Comparison of ENCODE assay signal across 8 cellular contexts in genomic region chr16:31333686-31334649, GRCh38. TPM values are rescaled to one million over a fixed set of nuclear protein-coding genes. Genes with fewer than 3 reads are reported as not detected.
DNase-seq lines count a peak whose midpoint lies in the region; ATAC-seq and TF ChIP-seq lines count a peak whose summit lies in the region.

No MANE protein-coding gene starts in this region.

- no peak overlapping the region for H3K4me2 ChIP-seq in mammary epithelial cell (ENCODE audit: insufficient read depth, low read depth, low read length)

- intact Hi-C loops in mammary epithelial cell (cut with micrococcal nuclease) (loop anchor here (2.0 to 5.0 kb wide), 3 partner anchors 33 to 192 kb away; partner anchors contain the start of gene FUS), mucosa of descending colon (cut with DNase I, micrococcal nuclease) (no loop called here), ascending aorta (cut with DNase I) (no loop called here), stomach (cut with DNase I; ENCODE audit: low total_unique reads) (no loop called here)

- no TSS peak for BruUV-seq in mammary epithelial cell (replicated peaks; lab: Mats Ljungman, UMichigan)

- CTCF ChIA-PET in mammary epithelial cell (lab: Charles Lee; ENCODE audit: low non-redundant PET): interaction anchor here (0.6 to 0.7 kb wide), 2 partner anchors 27 to 191 kb away, joined by 3 to 4 read pairs; no protein-coding TSS in a partner anchor

- no peak overlapping the region for H3K9ac ChIP-seq in mammary epithelial cell (ENCODE audit: insufficient read depth, low read length)

- H3K9me3 ChIP-seq in mammary epithelial cell (replicated peaks; ENCODE audit: insufficient read depth, low read length) (no peaks in the 10 kb centered on the region), mucosa of descending colon (no peaks in the 10 kb centered on the region), ascending aorta (no peaks in the 10 kb centered on the region), stomach (no peaks in the 10 kb centered on the region)

- H3K4me3 ChIP-seq in mammary epithelial cell (replicated peaks in 1 of 3; ENCODE audit: insufficient read depth in 1 of 3, low read depth in 2 of 3, low read length in 3 of 3) (no peak overlapping the region), mucosa of descending colon (no peak overlapping the region), ascending aorta (no peak overlapping the region), stomach (no peak overlapping the region)

- no peaks in the 10 kb centered on the region for H4K20me1 ChIP-seq in mammary epithelial cell (ENCODE audit: insufficient read depth, low read length)

- no peak overlapping the region for H2AFZ ChIP-seq in mammary epithelial cell (ENCODE audit: low read depth, low read length)

- TF ChIP-seq CTCF in mammary epithelial cell (conservative IDR thresholded peaks at IDR 0.05 in 1 of 2, IDR thresholded peaks at IDR 0.05 in 1 of 2; ENCODE audit: extremely low read depth in 1 of 2, insufficient read depth in 1 of 2, low read depth in 1 of 2, low read length in 2 of 2): peak; percentile 37 to 63
- TF ChIP-seq CTCF in mucosa of descending colon (IDR thresholded peaks at IDR 0.05): no peak
- peak in 1 of 3 experiments; percentile 21 for TF ChIP-seq CTCF in ascending aorta (IDR thresholded peaks at IDR 0.05)
- TF ChIP-seq CTCF in stomach (IDR thresholded peaks at IDR 0.05): peak in 2 of 7 experiments; percentile 14 to 19

- peak; percentile 39 for DNase-seq in DMS114 treated with DMSO at 0.1 percent for 48 hours (lab: John Stamatoyannopoulos, UW; ENCODE audit: unreplicated experiment)
- DNase-seq in NCI-H526 treated with DMSO at 0.1 percent for 48 hours (lab: John Stamatoyannopoulos, UW): peak; percentile 18
- DNase-seq in mammary epithelial cell: peak; percentile 17
- no peak for DNase-seq in mucosa of descending colon
- no peak for DNase-seq in ascending aorta (ENCODE audit: low spot score in 2 of 2)
- no peak for DNase-seq in stomach

- in situ Hi-C loops in mammary epithelial cell (cut with MboI; ENCODE audit: low sequenced_read_pairs in 2 of 2): no loop called here

- ATAC-seq in GM19467 (IDR thresholded peaks at IDR 0.05; ENCODE audit: unreplicated experiment) (peak; percentile 84), mucosa of descending colon (peak; percentile 82), HG03280 (IDR thresholded peaks at IDR 0.05; ENCODE audit: unreplicated experiment) (no peak)

- H3K27me3 ChIP-seq in mammary epithelial cell (ENCODE audit: insufficient read depth, low read length) (peaks cover 22% of the 10 kb centered on the region), ascending aorta (no peaks in the 10 kb centered on the region), stomach (peaks cover 0 to 89% (median 36%) of the 10 kb centered on the region in 3 donors)

- 12% methylated on average over 4 of the region's 5 CpGs for WGBS in mammary epithelial cell (ENCODE audit: low coverage, missing lambda C conversion rate)
- 6 to 16% (median 12%) methylated on average over 5 of the region's 5 CpGs for WGBS in stomach, 5 donors

- H3K36me3 ChIP-seq in mammary epithelial cell (ENCODE audit: insufficient read depth, low read length) (no peaks in the 10 kb centered on the region), mucosa of descending colon (ENCODE audit: low read depth) (no peaks in the 10 kb centered on the region), ascending aorta (no peaks in the 10 kb centered on the region), stomach (no peaks in the 10 kb centered on the region)

- no peak for TF ChIP-seq POLR2A in stomach (IDR thresholded peaks at IDR 0.05)

- no peak for TF ChIP-seq EP300 in stomach (IDR thresholded peaks at IDR 0.05)

- H3K27ac ChIP-seq in mammary epithelial cell (ENCODE audit: insufficient read depth, low read depth, low read length) (no peak overlapping the region), ascending aorta (no peak overlapping the region), stomach (no peak overlapping the region)

- H3K4me1 ChIP-seq in mammary epithelial cell (ENCODE audit: insufficient read depth, low read length): peaks cover 6% of the 10 kb centered on the region
- H3K4me1 ChIP-seq in mucosa of descending colon (ENCODE audit: low read depth): no peaks in the 10 kb centered on the region
- H3K4me1 ChIP-seq in ascending aorta: no peaks in the 10 kb centered on the region
- H3K4me1 ChIP-seq in stomach: peaks cover 0 to 10% (median 7%) of the 10 kb centered on the region in 4 donors

- dilution Hi-C loops in mammary epithelial cell (cut with HindIII; ENCODE audit: low sequenced_read_pairs): loop anchor here (5.0 to 10.0 kb wide), 4 partner anchors 43 to 259 kb away; partner anchors contain the start of genes COX6A2, ZNF646 and ZNF668

- H3K79me2 ChIP-seq in mammary epithelial cell (ENCODE audit: insufficient read depth, low read length): no peaks in the 10 kb centered on the region

RNA-seq across cellular contexts. Expression of gene ITGAX, which starts 21.0 kb away (rescaled TPM):
- total RNA-seq in mammary epithelial cell (under 1 TPM in 1 of 2 donors, not detected in 1; 0.16 TPM), mucosa of descending colon (1 to 10 TPM; 2.9 to 8.6 (median 3.5) TPM), ascending aorta (3.6 TPM), stomach (1 to 10 TPM in 4 of 5 donors, not detected in 1; 4.1 to 6.7 (median 5.6) TPM)
- polyA plus RNA-seq in mammary epithelial cell (0.25 TPM), stomach (1 to 10 TPM; 1.1 to 2.0 (median 1.9) TPM)
- not detected for polyA minus RNA-seq in mammary epithelial cell

RNA-seq across cellular contexts. Expression of gene ITGAD, which starts 59.2 kb away (rescaled TPM):
- total RNA-seq in mammary epithelial cell (not detected), mucosa of descending colon (under 1 TPM in 1 of 3 donors, not detected in 2; 0.41 TPM), ascending aorta (not detected), stomach (under 1 TPM in 2 of 5 donors, not detected in 3; 0.29 to 0.37 TPM)
- polyA plus RNA-seq in mammary epithelial cell (not detected), stomach (not detected)
- polyA minus RNA-seq in mammary epithelial cell: not detected

Comparison
In these comparisons a context has a peak if more than half of its experiments do, and no peak if none do; other contexts are left out.
1. DNase-seq: peak in DMS114 treated with DMSO at 0.1 percent for 48 hours (single experiment), NCI-H526 treated with DMSO at 0.1 percent for 48 hours (single experiment) and mammary epithelial cell (single experiment); none in mucosa of descending colon (0 of 3), ascending aorta (0 of 2) and stomach (single experiment).